In the genomic region with DNA sequence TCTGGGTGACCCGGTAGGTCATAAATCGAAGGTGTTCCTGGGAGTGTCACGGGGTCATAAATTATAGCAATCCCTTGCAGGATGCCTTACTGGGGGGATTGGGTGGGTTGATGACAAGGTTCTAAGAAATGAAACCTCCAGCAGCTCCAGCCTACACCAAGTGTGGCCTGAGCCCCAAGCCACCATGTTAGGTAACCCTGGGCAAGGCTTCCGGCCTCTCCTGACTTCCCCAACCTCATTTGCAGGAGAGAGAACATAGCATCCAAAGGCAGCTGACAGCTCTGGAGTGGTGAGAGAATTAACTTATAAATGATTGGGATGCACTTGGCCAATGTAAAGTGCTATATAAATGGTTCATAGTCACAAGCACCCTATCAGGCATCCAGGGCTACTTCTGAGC, we compare ENCODE assay signal across 26 cellular contexts. TPM values are rescaled to one million over a fixed set of nuclear protein-coding genes. Genes with fewer than 3 reads are reported as not detected.
"Had no signal": no experiment of that assay in that cellular context is flagged by ENCODE, and none has a peak within 500 bp of the region (broad histone marks: within the 10 kb centered on the region; RNA-seq: fewer than 3 reads in every experiment).

No MANE protein-coding gene starts in this region.

- ATAC-seq: activated naive CD8-positive, alpha-beta T cell treated with anti-CD3 and anti-CD28 coated beads, Interleukin-2, amount 50 U/mL, for 24 hours; gastrocnemius medialis; stimulated activated naive CD8-positive, alpha-beta T cell treated with anti-CD3 and anti-CD28 coated beads, Interleukin-15, Interleukin-2, amounts not matched to agents 100 U/mL and 50 U/mL, for 24 hours had no signal

- H3K4me3 ChIP-seq: colonic mucosa, gastrocnemius medialis, transverse colon, vagina had no signal

- H3K9me3 Mint-ChIP-seq: activated naive CD4-positive, alpha-beta T cell treated with anti-CD3 and anti-CD28 coated beads, Interleukin-2, amount 10 ng/mL, durations not matched to agents 7 days and 5 days; activated naive CD8-positive, alpha-beta T cell treated with anti-CD3 and anti-CD28 coated beads, Interleukin-2, amount 50 U/mL, for 24 hours; brain; immature natural killer cell; mesothelial cell of epicardium; T-helper 1 cell treated with Interleukin-12 subunit alpha and Interleukin-12 subunit beta and Interleukin-4 antibody, amounts not matched to agents 30 μg/mL and 1 μg/mL, for 36 hours had no signal

- H3K4me3 Mint-ChIP-seq: activated naive CD4-positive, alpha-beta T cell treated with anti-CD3 and anti-CD28 coated beads, Interleukin-2, amount 10 ng/mL, durations not matched to agents 7 days and 5 days; activated naive CD8-positive, alpha-beta T cell treated with anti-CD3 and anti-CD28 coated beads, Interleukin-2, amount 50 U/mL, for 24 hours; brain; immature natural killer cell; mesothelial cell of epicardium; T-helper 1 cell treated with Interleukin-12 subunit alpha and Interleukin-12 subunit beta and Interleukin-4 antibody, amounts not matched to agents 30 μg/mL and 1 μg/mL, for 36 hours had no signal

- H3K27ac Mint-ChIP-seq: activated naive CD4-positive, alpha-beta T cell treated with anti-CD3 and anti-CD28 coated beads, Interleukin-2, amount 10 ng/mL, durations not matched to agents 7 days and 5 days; activated naive CD8-positive, alpha-beta T cell treated with anti-CD3 and anti-CD28 coated beads, Interleukin-2, amount 50 U/mL, for 24 hours; brain; mesothelial cell of epicardium; T-helper 1 cell treated with Interleukin-12 subunit alpha and Interleukin-12 subunit beta and Interleukin-4 antibody, amounts not matched to agents 30 μg/mL and 1 μg/mL, for 36 hours had no signal

- H3K27me3 ChIP-seq: colonic mucosa, gastrocnemius medialis, transverse colon, vagina had no signal

- DNase-seq: activated CD4-positive, alpha-beta T cell treated with anti-CD3 and anti-CD28 coated beads, Interleukin-2, amount 50 U/mL, for 1 hour; activated CD4-positive, CD25-positive, alpha-beta regulatory T cell treated with anti-CD3 and anti-CD28 coated beads, Interleukin-2, amount 50 U/mL, for 72 hours; activated CD8-positive, alpha-beta memory T cell treated with anti-CD3 and anti-CD28 coated beads for 24 hours; activated CD8-positive, alpha-beta memory T cell treated with anti-CD3 and anti-CD28 coated beads, Interleukin-2, amount 50 U/mL, for 48 hours; activated effector memory CD4-positive, alpha-beta T cell treated with Interleukin-2 at 50 U/mL for 16 hours; activated naive CD4-positive, alpha-beta T cell treated with anti-CD3 and anti-CD28 coated beads, Interleukin-2, amount 10 ng/mL, durations not matched to agents 7 days and 5 days; activated naive CD8-positive, alpha-beta T cell treated with anti-CD3 and anti-CD28 coated beads, Interleukin-2, amount 50 U/mL, for 24 hours; activated T-cell treated with anti-CD3 and anti-CD28 coated beads, Interleukin-2, amount 50 U/mL, for 48 hours; anterior cingulate cortex; central memory CD4-positive, alpha-beta T cell; colonic mucosa; erythroblast; gastrocnemius medialis; head of caudate nucleus; immature natural killer cell; kidney glomerular epithelial cell; stimulated activated naive CD8-positive, alpha-beta T cell treated with anti-CD3 and anti-CD28 coated beads, Interleukin-15, Interleukin-2, amounts not matched to agents 100 U/mL and 50 U/mL, for 24 hours; transverse colon had no signal

- H3K9me3 ChIP-seq: colonic mucosa, gastrocnemius medialis, transverse colon, vagina had no signal

- H3K27ac ChIP-seq: colonic mucosa, gastrocnemius medialis, transverse colon, vagina, VCaP had no signal

- H3K4me1 ChIP-seq: colonic mucosa, gastrocnemius medialis, vagina had no signal

- H3K4me1 Mint-ChIP-seq: activated naive CD4-positive, alpha-beta T cell treated with anti-CD3 and anti-CD28 coated beads, Interleukin-2, amount 10 ng/mL, durations not matched to agents 7 days and 5 days; activated naive CD8-positive, alpha-beta T cell treated with anti-CD3 and anti-CD28 coated beads, Interleukin-2, amount 50 U/mL, for 24 hours; brain; immature natural killer cell; mesothelial cell of epicardium had no signal

- H3K36me3 ChIP-seq: colonic mucosa, gastrocnemius medialis, transverse colon, vagina had no signal

- H3K36me3 Mint-ChIP-seq: activated naive CD4-positive, alpha-beta T cell treated with anti-CD3 and anti-CD28 coated beads, Interleukin-2, amount 10 ng/mL, durations not matched to agents 7 days and 5 days; brain; mesothelial cell of epicardium had no signal

RNA-seq across cellular contexts. Expression of a gene that starts 52.8 kb away (rescaled TPM):
- total RNA-seq: mesothelial cell of epicardium had no signal
- polyA plus RNA-seq: neural cell had no signal

RNA-seq across cellular contexts. Expression of a gene that starts 58.0 kb away (rescaled TPM):
- total RNA-seq: colonic mucosa, lung microvascular endothelial cell, mesothelial cell of epicardium, omental fat pad, vagina had no signal
- polyA plus RNA-seq: immature natural killer cell, neural cell had no signal
